ENCODE assay signal across 19 cellular contexts in the genomic region with DNA sequence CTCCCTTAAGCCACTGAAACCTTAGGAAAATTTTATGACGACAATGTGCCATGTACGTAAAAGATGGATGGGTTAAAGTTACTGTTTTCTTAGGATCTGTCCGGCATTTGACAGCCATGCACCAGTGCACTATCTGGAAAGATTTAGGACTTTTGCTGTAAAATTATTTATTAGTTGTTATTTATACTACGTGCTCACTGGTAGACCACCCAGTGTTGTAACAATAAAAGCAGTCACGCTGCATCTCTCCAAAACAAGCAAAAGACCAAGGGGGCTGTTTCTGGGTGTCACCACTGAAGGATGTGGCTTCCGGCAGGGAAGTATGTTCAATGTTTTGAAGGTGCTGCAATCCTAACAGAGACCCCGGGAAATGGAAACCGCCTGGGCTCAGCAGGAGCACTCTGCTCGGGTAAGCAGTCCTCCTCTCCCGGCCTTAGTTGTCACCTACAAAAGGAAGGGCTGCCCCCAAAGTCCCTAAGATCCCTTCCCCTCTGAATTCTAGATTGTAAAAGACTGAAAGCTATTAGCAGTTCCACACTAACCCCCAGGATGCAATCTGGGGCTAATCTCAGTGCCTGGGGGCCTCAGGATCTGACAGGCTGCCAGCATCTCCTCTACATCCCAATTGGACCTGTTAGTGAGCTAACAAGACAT. TPM values are rescaled to one million over a fixed set of nuclear protein-coding genes. Genes with fewer than 3 reads are reported as not detected.
"Had no signal": no experiment of that assay in that cellular context is flagged by ENCODE, and none has a peak within 500 bp of the region (broad histone marks: within the 10 kb centered on the region; RNA-seq: fewer than 3 reads in every experiment).

No MANE protein-coding gene starts in this region.

- H3K4me3 ChIP-seq: adrenal gland, breast epithelium, coronary artery, lower lobe of right lung, suprapubic skin, transverse colon had no signal

- H3K27me3 ChIP-seq: adrenal gland, breast epithelium, suprapubic skin, transverse colon had no signal

- H3K4me1 ChIP-seq: breast epithelium, lower lobe of right lung, suprapubic skin, transverse colon had no signal

- H3K9me3 Mint-ChIP-seq: activated naive CD4-positive, alpha-beta T cell treated with anti-CD3 and anti-CD28 coated beads, Interleukin-2, amount 50 U/mL, for 24 hours had no signal

- DNase-seq: activated CD4-positive, alpha-beta T cell treated with anti-CD3 and anti-CD28 coated beads, Interleukin-2, amount 50 U/mL, for 4 hours; activated gamma-delta T cell; activated T-cell treated with anti-CD3 and anti-CD28 coated beads, Interleukin-2, amount 50 U/mL, for 72 hours; adrenal gland; left colon; lower lobe of right lung; nephron progenitor cell; occipital lobe; right cardiac atrium; stimulated activated naive CD8-positive, alpha-beta T cell treated with anti-CD3 and anti-CD28 coated beads, Interleukin-15, amount 100 ng/mL, for 72 hours; transverse colon had no signal

- H3K36me3 ChIP-seq: adrenal gland, breast epithelium, lower lobe of right lung, suprapubic skin, transverse colon had no signal

- H3K27me3 Mint-ChIP-seq: activated naive CD4-positive, alpha-beta T cell treated with anti-CD3 and anti-CD28 coated beads, Interleukin-2, amount 50 U/mL, for 24 hours; stimulated activated naive CD8-positive, alpha-beta T cell treated with anti-CD3 and anti-CD28 coated beads, Interleukin-15, amount 100 ng/mL, for 72 hours had no signal

- H3K9me3 ChIP-seq: adrenal gland, lower lobe of right lung, suprapubic skin had no signal

- H3K4me3 Mint-ChIP-seq: activated naive CD4-positive, alpha-beta T cell treated with anti-CD3 and anti-CD28 coated beads, Interleukin-2, amount 50 U/mL, for 24 hours; activated T-cell treated with anti-CD3 and anti-CD28 coated beads, Interleukin-2, amount 50 U/mL, for 72 hours; nephron progenitor cell; stimulated activated naive CD8-positive, alpha-beta T cell treated with anti-CD3 and anti-CD28 coated beads, Interleukin-15, amount 100 ng/mL, for 72 hours; T-helper 1 cell treated with Interleukin-12 subunit alpha and Interleukin-12 subunit beta and Interleukin-4 antibody, amounts not matched to agents 30 μg/mL and 1 μg/mL, for 36 hours had no signal

- ATAC-seq: activated T-cell treated with anti-CD3 and anti-CD28 coated beads, Interleukin-2, amount 50 U/mL, for 72 hours; left colon; lower lobe of right lung; right cardiac atrium; stimulated activated naive CD8-positive, alpha-beta T cell treated with anti-CD3 and anti-CD28 coated beads, Interleukin-15, amount 100 ng/mL, for 72 hours had no signal

- H3K4me1 Mint-ChIP-seq: activated naive CD4-positive, alpha-beta T cell treated with anti-CD3 and anti-CD28 coated beads, Interleukin-2, amount 50 U/mL, for 24 hours; stimulated activated naive CD8-positive, alpha-beta T cell treated with anti-CD3 and anti-CD28 coated beads, Interleukin-15, amount 100 ng/mL, for 72 hours had no signal

- H3K27ac Mint-ChIP-seq: activated naive CD4-positive, alpha-beta T cell treated with anti-CD3 and anti-CD28 coated beads, Interleukin-2, amount 50 U/mL, for 24 hours; activated T-cell treated with anti-CD3 and anti-CD28 coated beads, Interleukin-2, amount 50 U/mL, for 72 hours; T-helper 1 cell treated with Interleukin-12 subunit alpha and Interleukin-12 subunit beta and Interleukin-4 antibody, amounts not matched to agents 30 μg/mL and 1 μg/mL, for 36 hours had no signal

- H3K27ac ChIP-seq: breast epithelium, coronary artery, lower lobe of right lung, suprapubic skin, transverse colon had no signal

RNA-seq across cellular contexts. Expression of a gene that starts 38.6 kb away (rescaled TPM):
- total RNA-seq: activated T-cell treated with anti-CD3 and anti-CD28 coated beads, Interleukin-2, amount 50 U/mL, for 72 hours; astrocyte; fibroblast of villous mesenchyme; left colon; occipital lobe; right cardiac atrium; skeletal muscle tissue had no signal
- polyA plus RNA-seq: right cardiac atrium had no signal
